In the genomic region with DNA sequence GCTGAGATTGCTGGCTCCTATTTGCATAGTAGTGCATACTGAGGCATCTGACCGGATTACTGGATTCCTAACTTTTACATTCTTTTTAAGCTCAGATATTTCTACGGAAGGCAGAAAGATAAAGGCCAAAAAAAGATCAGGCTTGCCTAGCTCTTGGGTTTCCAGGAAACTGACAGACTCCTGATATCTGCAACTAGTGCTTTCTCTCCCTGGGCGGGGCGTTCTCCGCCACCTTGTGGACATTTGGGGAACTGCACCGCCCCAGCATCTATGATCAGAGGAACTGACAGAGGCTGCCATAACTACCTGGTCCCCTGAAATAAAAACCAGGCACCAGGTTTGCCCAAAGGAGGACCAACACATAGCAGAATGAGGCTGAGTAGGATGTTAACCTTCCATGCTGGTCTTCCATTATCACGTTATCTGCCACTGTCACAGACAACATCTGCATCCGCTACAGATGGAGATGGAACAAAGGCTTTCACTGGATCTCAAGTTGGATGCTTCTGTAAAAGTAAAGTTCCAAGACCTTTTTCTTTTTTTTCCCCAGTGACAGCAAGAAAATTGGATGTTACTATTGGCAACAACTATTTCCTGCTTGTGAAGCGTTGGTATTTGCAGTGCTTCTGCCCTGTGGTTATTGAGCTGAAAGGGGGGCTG, we compare ENCODE assay signal across 8 cellular contexts. TPM values are rescaled to one million over a fixed set of nuclear protein-coding genes. Genes with fewer than 3 reads are reported as not detected.
DNase-seq lines count a peak whose midpoint lies in the region; ATAC-seq, FAIRE-seq and TF ChIP-seq lines count a peak whose summit lies in the region.

No MANE protein-coding gene starts in this region.

- no peaks in the 10 kb centered on the region for H3K36me3 Mint-ChIP-seq in activated T-helper 2 cell treated with anti-CD3 and anti-CD28 coated beads, Interferon-gamma antibody, Interleukin-2, Interleukin-4, amounts not matched to agents 10 μg/mL and 5 μg/mL and 100 μg/mL, durations not matched to agents 14 hours and 24 hours and 36 hours (ENCODE audit: low read depth)

- H3K27me3 Mint-ChIP-seq in activated T-helper 2 cell treated with anti-CD3 and anti-CD28 coated beads, Interferon-gamma antibody, Interleukin-2, Interleukin-4, amounts not matched to agents 10 μg/mL and 5 μg/mL and 100 μg/mL, durations not matched to agents 14 hours and 24 hours and 36 hours (ENCODE audit: low read depth): no peaks in the 10 kb centered on the region

- no peaks in the 10 kb centered on the region for H3K27me3 ChIP-seq in foreskin keratinocyte
- H3K27me3 ChIP-seq in pancreas: no peaks in the 10 kb centered on the region
- H3K27me3 ChIP-seq in tibial nerve: no peaks in the 10 kb centered on the region

- H3K27ac ChIP-seq in RWPE1 (no peak overlapping the region; the same call in 1 of the 2 replicates), foreskin keratinocyte (no peak overlapping the region), pancreas (no peak overlapping the region), tibial nerve (peak overlapping the region in 1 of 4 donors; percentile 45)

- 19 to 23% methylated on average over 9 of the region's 9 CpGs for WGBS in pancreas, 2 donors
- 24 to 25% methylated on average over 9 of the region's 9 CpGs for WGBS in tibial nerve, 2 donors

- no peak overlapping the region for H3K4me3 Mint-ChIP-seq in activated T-helper 2 cell treated with anti-CD3 and anti-CD28 coated beads, Interferon-gamma antibody, Interleukin-2, Interleukin-4, amounts not matched to agents 10 μg/mL and 5 μg/mL and 100 μg/mL, durations not matched to agents 14 hours and 24 hours and 36 hours (ENCODE audit: low read depth)

- peaks cover 12% of the 10 kb centered on the region for H3K4me1 Mint-ChIP-seq in activated T-helper 2 cell treated with anti-CD3 and anti-CD28 coated beads, Interferon-gamma antibody, Interleukin-2, Interleukin-4, amounts not matched to agents 10 μg/mL and 5 μg/mL and 100 μg/mL, durations not matched to agents 14 hours and 24 hours and 36 hours (ENCODE audit: low read depth)

- no peaks in the 10 kb centered on the region for H3K9me3 Mint-ChIP-seq in activated T-helper 2 cell treated with anti-CD3 and anti-CD28 coated beads, Interferon-gamma antibody, Interleukin-2, Interleukin-4, amounts not matched to agents 10 μg/mL and 5 μg/mL and 100 μg/mL, durations not matched to agents 14 hours and 24 hours and 36 hours

- TF ChIP-seq EP300 in tibial nerve (IDR thresholded peaks at IDR 0.05): no peak

- POLR2A ChIA-PET in RWPE1 (lab: Yijun Ruan, JAX; ENCODE audit: low non-redundant PET): interaction anchor here (0.6 kb wide), 1 partner anchor 195 kb away, joined by 3 read pairs; no protein-coding TSS in a partner anchor

- H3K9me3 ChIP-seq in pancreas (no peaks in the 10 kb centered on the region), tibial nerve (no peaks in the 10 kb centered on the region)

- intact Hi-C loops in activated T-helper 2 cell treated with anti-CD3 and anti-CD28 coated beads, Interferon-gamma antibody, Interleukin-2, Interleukin-4, amounts not matched to agents 10 μg/mL and 5 μg/mL and 100 μg/mL, durations not matched to agents 14 hours and 24 hours and 36 hours (cut with micrococcal nuclease): loop anchor here (1.0 kb wide), 3 partner anchors 19 to 128 kb away; partner anchors contain the start of gene NT5E
- intact Hi-C loops in pancreas (cut with DNase I): loop anchor here (5.0 to 10.0 kb wide), 2 partner anchors 128 to 131 kb away; no protein-coding TSS in a partner anchor

- ATAC-seq in GM19467 (IDR thresholded peaks at IDR 0.05; ENCODE audit: unreplicated experiment) (peak; percentile 92), HG03558 (IDR thresholded peaks at IDR 0.05; ENCODE audit: extremely low read depth, unreplicated experiment) (peak; percentile 90), foreskin keratinocyte (peak; percentile 94), pancreas (peak; percentile 97 to 100 (median 98))

- H3K27ac Mint-ChIP-seq in activated T-helper 2 cell treated with anti-CD3 and anti-CD28 coated beads, Interferon-gamma antibody, Interleukin-2, Interleukin-4, amounts not matched to agents 10 μg/mL and 5 μg/mL and 100 μg/mL, durations not matched to agents 14 hours and 24 hours and 36 hours: peak overlapping the region; percentile 58

- no peak for FAIRE-seq in pancreas (lab: Jason Lieb, UNC)

- CTCF ChIA-PET in RWPE1 (lab: Yijun Ruan, JAX): interaction anchor here (0.6 to 3.6 kb wide), 27 partner anchors 9 to 1886 kb away, joined by 3 to 39 read pairs (median 4); partner anchors contain the start of gene NT5E

- peak; percentile 99 for TF ChIP-seq CTCF in RWPE1 (conservative IDR thresholded peaks at IDR 0.05; ENCODE audit: low read depth)
- peak; percentile 97 for TF ChIP-seq CTCF in foreskin keratinocyte (conservative IDR thresholded peaks at IDR 0.05)
- TF ChIP-seq CTCF in pancreas (IDR thresholded peaks at IDR 0.05): peak; percentile 99 to 100 (median 100)
- TF ChIP-seq CTCF in tibial nerve (IDR thresholded peaks at IDR 0.05): peak; percentile 91 to 100 (median 98)

- DNase-seq in DMS114 treated with DMSO at 0.1 percent for 48 hours (lab: John Stamatoyannopoulos, UW; ENCODE audit: unreplicated experiment) (peak; percentile 17), RWPE1 (ENCODE audit: low spot score) (peak; percentile 64), foreskin keratinocyte (no peak), pancreas (peak; percentile 44 to 97 (median 83)), tibial nerve (ENCODE audit: low spot score in 2 of 2) (peak; percentile 80 to 89)
- DNase-seq in activated T-helper 2 cell treated with anti-CD3 and anti-CD28 coated beads, Interferon-gamma antibody, Interleukin-2, Interleukin-4, amounts not matched to agents 10 μg/mL and 5 μg/mL and 100 μg/mL, durations not matched to agents 14 hours and 24 hours and 36 hours (ENCODE audit: low spot score): peak; percentile 74

- no peak for TF ChIP-seq POLR2A in tibial nerve (IDR thresholded peaks at IDR 0.05)

- H3K36me3 ChIP-seq in pancreas (no peaks in the 10 kb centered on the region), tibial nerve (no peaks in the 10 kb centered on the region)

- H3K4me3 ChIP-seq in pancreas (no peak overlapping the region), tibial nerve (no peak overlapping the region)

- H3K4me1 ChIP-seq in foreskin keratinocyte (peaks cover 5% of the 10 kb centered on the region), pancreas (no peaks in the 10 kb centered on the region), tibial nerve (peaks cover 0 to 8% (median 0%) of the 10 kb centered on the region in 4 donors)

RNA-seq across cellular contexts. Expression of gene NT5E, which starts 33.3 kb away (rescaled TPM):
- 15.4 and 16.4 TPM in 2 replicates for total RNA-seq in activated T-helper 2 cell treated with anti-CD3 and anti-CD28 coated beads, Interferon-gamma antibody, Interleukin-2, Interleukin-4, amounts not matched to agents 10 μg/mL and 5 μg/mL and 100 μg/mL, durations not matched to agents 14 hours and 24 hours and 36 hours
- total RNA-seq in foreskin keratinocyte (297 and 365 TPM in 2 replicates), pancreas (1 to 10 TPM in 5 of 6 donors, under 1 TPM in 1; 0.79 to 3.6 (median 2.2) TPM), tibial nerve (10 to 100 TPM; 23.1 to 32.2 (median 28.6) TPM)
- polyA plus RNA-seq in foreskin keratinocyte (140 and 147 TPM in 2 replicates), pancreas (1 to 10 TPM in 1 of 2 donors, under 1 TPM in 1; 0.49 to 2.7 TPM)

Comparison
In these comparisons a context has a peak if more than half of its experiments do, and no peak if none do; other contexts are left out.
1. DNase-seq: peak in DMS114 treated with DMSO at 0.1 percent for 48 hours (single experiment), RWPE1 (single experiment), activated T-helper 2 cell treated with anti-CD3 and anti-CD28 coated beads, Interferon-gamma antibody, Interleukin-2, Interleukin-4, amounts not matched to agents 10 μg/mL and 5 μg/mL and 100 μg/mL, durations not matched to agents 14 hours and 24 hours and 36 hours (single experiment), pancreas (6 of 6) and tibial nerve (2 of 2); none in foreskin keratinocyte (0 of 2).
2. Peak in every context shown above with its lines, with median percentiles within 50 percentile points of each other: ATAC-seq and CTCF ChIP-seq.